In the genomic region with DNA sequence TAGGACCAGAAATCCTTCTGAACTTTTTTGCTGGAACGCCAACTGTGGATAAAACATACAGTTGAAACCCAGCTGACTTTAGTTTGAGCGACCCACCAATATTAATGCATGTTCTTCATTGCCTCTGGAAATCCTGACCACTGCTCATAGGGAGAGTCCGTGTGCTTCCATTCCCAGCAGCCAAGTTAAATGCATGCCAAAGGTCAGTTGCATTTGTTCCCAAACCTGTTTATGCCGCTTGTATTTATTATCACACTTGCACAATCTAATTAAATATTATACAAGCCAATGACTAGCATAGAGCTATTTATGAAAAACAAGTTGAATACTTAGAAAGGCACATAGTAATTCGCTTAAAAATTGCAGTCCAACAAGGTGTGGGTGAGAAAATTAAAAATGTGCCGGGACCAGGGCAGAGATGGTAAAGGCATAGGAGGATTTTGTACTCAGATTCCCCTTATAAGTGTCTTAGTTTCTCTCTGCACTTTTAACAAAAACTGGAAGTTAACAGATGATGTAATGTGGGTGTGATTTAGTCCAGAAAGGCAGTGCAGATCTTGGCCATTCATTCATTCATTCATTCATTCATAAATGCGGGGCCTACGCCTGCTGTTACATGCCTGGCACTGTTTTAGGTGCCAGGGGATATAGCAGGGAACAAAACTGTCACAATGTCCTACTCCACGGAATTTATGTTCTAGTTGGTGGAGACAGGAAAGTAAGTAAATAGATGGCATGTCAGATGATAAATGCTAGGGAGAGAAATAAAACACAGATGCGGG, we compare ENCODE assay signal across 1 cellular context.
TF ChIP-seq lines count a peak whose summit lies in the region.

No MANE protein-coding gene starts in this region.

TF ChIP-seq in K562, 482 proteins besides CTCF, POLR2A, EP300 and RAD21:
- TF ChIP-seq, protein P1, sequence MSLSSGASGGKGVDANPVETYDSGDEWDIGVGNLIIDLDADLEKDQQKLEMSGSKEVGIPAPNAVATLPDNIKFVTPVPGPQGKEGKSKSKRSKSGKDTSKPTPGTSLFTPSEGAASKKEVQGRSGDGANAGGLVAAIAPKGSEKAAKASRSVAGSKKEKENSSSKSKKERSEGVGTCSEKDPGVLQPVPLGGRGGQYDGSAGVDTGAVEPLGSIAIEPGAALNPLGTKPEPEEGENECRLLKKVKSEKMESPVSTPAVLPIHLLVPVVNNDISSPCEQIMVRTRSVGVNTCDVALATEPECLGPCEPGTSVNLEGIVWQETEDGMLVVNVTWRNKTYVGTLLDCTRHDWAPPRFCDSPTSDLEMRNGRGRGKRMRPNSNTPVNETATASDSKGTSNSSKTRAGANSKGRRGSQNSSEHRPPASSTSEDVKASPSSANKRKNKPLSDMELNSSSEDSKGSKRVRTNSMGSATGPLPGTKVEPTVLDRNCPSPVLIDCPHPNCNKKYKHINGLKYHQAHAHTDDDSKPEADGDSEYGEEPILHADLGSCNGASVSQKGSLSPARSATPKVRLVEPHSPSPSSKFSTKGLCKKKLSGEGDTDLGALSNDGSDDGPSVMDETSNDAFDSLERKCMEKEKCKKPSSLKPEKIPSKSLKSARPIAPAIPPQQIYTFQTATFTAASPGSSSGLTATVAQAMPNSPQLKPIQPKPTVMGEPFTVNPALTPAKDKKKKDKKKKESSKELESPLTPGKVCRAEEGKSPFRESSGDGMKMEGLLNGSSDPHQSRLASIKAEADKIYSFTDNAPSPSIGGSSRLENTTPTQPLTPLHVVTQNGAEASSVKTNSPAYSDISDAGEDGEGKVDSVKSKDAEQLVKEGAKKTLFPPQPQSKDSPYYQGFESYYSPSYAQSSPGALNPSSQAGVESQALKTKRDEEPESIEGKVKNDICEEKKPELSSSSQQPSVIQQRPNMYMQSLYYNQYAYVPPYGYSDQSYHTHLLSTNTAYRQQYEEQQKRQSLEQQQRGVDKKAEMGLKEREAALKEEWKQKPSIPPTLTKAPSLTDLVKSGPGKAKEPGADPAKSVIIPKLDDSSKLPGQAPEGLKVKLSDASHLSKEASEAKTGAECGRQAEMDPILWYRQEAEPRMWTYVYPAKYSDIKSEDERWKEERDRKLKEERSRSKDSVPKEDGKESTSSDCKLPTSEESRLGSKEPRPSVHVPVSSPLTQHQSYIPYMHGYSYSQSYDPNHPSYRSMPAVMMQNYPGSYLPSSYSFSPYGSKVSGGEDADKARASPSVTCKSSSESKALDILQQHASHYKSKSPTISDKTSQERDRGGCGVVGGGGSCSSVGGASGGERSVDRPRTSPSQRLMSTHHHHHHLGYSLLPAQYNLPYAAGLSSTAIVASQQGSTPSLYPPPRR (CRISPR knock-in tag; IDR thresholded peaks at IDR 0.05; ENCODE audit: borderline replicate concordance) = no peak
- TF ChIP-seq NRF1 (conservative IDR thresholded peaks at IDR 0.05 in 1 of 2, IDR thresholded peaks at IDR 0.05 in 1 of 2) (no peak), ZNF217 (CRISPR knock-in tag; IDR thresholded peaks at IDR 0.05) (no peak), ZNF24 (IDR thresholded peaks at IDR 0.05) (peak; percentile 85)
- TF ChIP-seq, protein P2, sequence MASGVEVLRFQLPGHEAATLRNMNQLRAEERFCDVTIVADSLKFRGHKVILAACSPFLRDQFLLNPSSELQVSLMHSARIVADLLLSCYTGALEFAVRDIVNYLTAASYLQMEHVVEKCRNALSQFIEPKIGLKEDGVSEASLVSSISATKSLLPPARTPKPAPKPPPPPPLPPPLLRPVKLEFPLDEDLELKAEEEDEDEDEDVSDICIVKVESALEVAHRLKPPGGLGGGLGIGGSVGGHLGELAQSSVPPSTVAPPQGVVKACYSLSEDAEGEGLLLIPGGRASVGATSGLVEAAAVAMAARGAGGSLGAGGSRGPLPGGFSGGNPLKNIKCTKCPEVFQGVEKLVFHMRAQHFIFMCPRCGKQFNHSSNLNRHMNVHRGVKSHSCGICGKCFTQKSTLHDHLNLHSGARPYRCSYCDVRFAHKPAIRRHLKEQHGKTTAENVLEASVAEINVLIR (CRISPR knock-in tag; IDR thresholded peaks at IDR 0.05) = no peak
TF ChIP-seq in K562: peak in this region for 1.
